21 cellular contexts compared by ENCODE assay signal in genomic region chr17:12567077-12568053, GRCh38.
DNase-seq lines count a peak whose midpoint lies in the region; ATAC-seq, FAIRE-seq and TF ChIP-seq lines count a peak whose summit lies in the region.
"Had no signal": no experiment of that assay in that cellular context is flagged by ENCODE, and none has a peak within 500 bp of the region (broad histone marks: within the 10 kb centered on the region; RNA-seq: fewer than 3 reads in every experiment).

No MANE protein-coding gene starts in this region.

- H3K14ac ChIP-seq in H1 (ENCODE audit: insufficient read length) = no peak overlapping the region

- CTCF ChIA-PET in H1 (lab: Charles Lee; ENCODE audit: partially characterized antibody) = interaction anchor here (1.1 to 1.8 kb wide), 6 partner anchors 10 to 386 kb away, joined by 3 to 10 read pairs (median 5); no protein-coding TSS in a partner anchor
- CTCF ChIA-PET in Caco-2 (lab: Charles Lee) = no interaction called here

- H3K9me3 Mint-ChIP-seq in osteocyte (ENCODE audit: unreplicated experiment) (peaks cover 4% of the 10 kb centered on the region), Caco-2 (ENCODE audit: unreplicated experiment) (no peaks in the 10 kb centered on the region)

- H3K9ac ChIP-seq in H1 (replicated peaks in 1 of 4; ENCODE audit: extremely low read depth in 1 of 4, low read depth in 3 of 4, low read length in 3 of 4) (no peak overlapping the region), MM.1S (ENCODE audit: low read length) (no peak overlapping the region)

- 0 out of 2 replicates have a peak overlapping the region, but pooled peaks have one; percentile 99 for H2AFZ ChIP-seq in H1 (ENCODE audit: low read length)
- no peak overlapping the region for H2AFZ ChIP-seq in MM.1S (ENCODE audit: low read length)

- H3K36me3 Mint-ChIP-seq in osteocyte (ENCODE audit: unreplicated experiment) (peaks cover 4% of the 10 kb centered on the region), Caco-2 (ENCODE audit: insufficient read depth, unreplicated experiment) (no peaks in the 10 kb centered on the region)

- H2BK15ac ChIP-seq in H1 (ENCODE audit: low read length) = no peak overlapping the region

- no peak overlapping the region for H4K5ac ChIP-seq in H1 (ENCODE audit: insufficient read length, low read depth, low read length)

- H4K8ac ChIP-seq in H1 (ENCODE audit: extremely low read depth, insufficient read depth, low read length) = no peak overlapping the region

- H4K91ac ChIP-seq in H1 (replicated peaks; ENCODE audit: insufficient read length, low read length) = no peak overlapping the region

- TF ChIP-seq RAD21 in H1 (IDR thresholded peaks at IDR 0.05 in 1 of 2, conservative IDR thresholded peaks at IDR 0.05 in 1 of 2; ENCODE audit: low read depth in 2 of 2, low read length in 2 of 2) = no peak

- H3K27ac Mint-ChIP-seq in osteocyte (ENCODE audit: unreplicated experiment) (peak overlapping the region; percentile 81), Caco-2 (ENCODE audit: unreplicated experiment) (no peak overlapping the region)

- no peaks in the 10 kb centered on the region for H3K9me2 ChIP-seq in MM.1S (replicated peaks; ENCODE audit: insufficient read depth, low read length)

- no peak overlapping the region for H2BK12ac ChIP-seq in H1 (ENCODE audit: low read depth, low read length)

- no peak overlapping the region for H2BK120ac ChIP-seq in H1 (replicated peaks; ENCODE audit: low read depth, low read length)

- peaks cover 0 to 7% (median 5%) of the 10 kb centered on the region in 4 experiments; a peak in 4 of 7 replicates for H3K4me1 ChIP-seq in H1 (replicated peaks in 1 of 4; ENCODE audit: control insufficient read depth in 3 of 4, insufficient read depth in 4 of 4, low read length in 3 of 4)
- H3K4me1 ChIP-seq in Caco-2 = no peaks in the 10 kb centered on the region
- H3K4me1 ChIP-seq in MM.1S (ENCODE audit: low read length) = no peaks in the 10 kb centered on the region
- H3K4me1 ChIP-seq: HAP-1, Peyer's patch had no signal

- no peak overlapping the region for H3K23ac ChIP-seq in H1 (ENCODE audit: insufficient read length)

- H3K27me3 ChIP-seq in H1 (replicated peaks in 1 of 4; ENCODE audit: control insufficient read depth in 3 of 4, extremely low read depth in 1 of 4, insufficient read depth in 3 of 4, low read length in 3 of 4) = no peaks in the 10 kb centered on the region
- H3K27me3 ChIP-seq in Caco-2 (replicated peaks; ENCODE audit: control insufficient read depth, insufficient read depth, low read length) = no peaks in the 10 kb centered on the region
- no peaks in the 10 kb centered on the region for H3K27me3 ChIP-seq in MM.1S (replicated peaks; ENCODE audit: insufficient read depth, low read length)
- H3K27me3 ChIP-seq: Peyer's patch had no signal

- 90% methylated on average over 10 of the region's 10 CpGs; no CpG with 5 or more reads in 1 of the 2 experiments for WGBS in H1 (ENCODE audit: extremely low coverage in 1 of 2, insufficient coverage in 1 of 2, insufficient read length in 1 of 2, insufficient replicate concordance in 2 of 2, low coverage in 1 of 2, low lambda C conversion rate in 2 of 2, missing lambda C conversion rate in 1 of 2), 2 experiments

- no peak for FAIRE-seq in H1 (lab: Jason Lieb, UNC)
- FAIRE-seq: G401.6 had no signal

- POLR2A ChIA-PET in H1 (lab: Charles Lee; ENCODE audit: partially characterized antibody) (no interaction called here), Caco-2 (lab: Charles Lee) (no interaction called here)

- no peak overlapping the region for H2AK5ac ChIP-seq in H1 (ENCODE audit: low read depth, low read length)

- no peak overlapping the region for H3K4me3 Mint-ChIP-seq in osteocyte (ENCODE audit: unreplicated experiment)
- H3K4me3 Mint-ChIP-seq in Caco-2 (ENCODE audit: unreplicated experiment) = no peak overlapping the region

- no peaks in the 10 kb centered on the region; the same call in 1 of the 2 replicates for H3K23me2 ChIP-seq in H1 (ENCODE audit: low read depth, low read length)

- no peaks in the 10 kb centered on the region for H4K20me1 ChIP-seq in H1 (replicated peaks in 1 of 2; ENCODE audit: control insufficient read depth in 1 of 2, insufficient read depth in 2 of 2, low read length in 2 of 2)
- no peaks in the 10 kb centered on the region for H4K20me1 ChIP-seq in MM.1S (ENCODE audit: insufficient read depth, low read length)

- H3K36me3 ChIP-seq in H1 (ENCODE audit: control insufficient read depth in 2 of 4, insufficient read depth in 4 of 4, low read length in 3 of 4) = no peaks in the 10 kb centered on the region
- no peaks in the 10 kb centered on the region for H3K36me3 ChIP-seq in Caco-2 (ENCODE audit: control insufficient read depth, insufficient read depth, low read length)
- no peaks in the 10 kb centered on the region for H3K36me3 ChIP-seq in MM.1S (replicated peaks; ENCODE audit: insufficient read depth, low read length)
- H3K36me3 ChIP-seq: HAP-1, Peyer's patch had no signal

- H3K56ac ChIP-seq in H1 (replicated peaks; ENCODE audit: insufficient read length, low read depth, low read length) = no peak overlapping the region

- TF ChIP-seq POLR2A in H1 (IDR thresholded peaks at IDR 0.05; ENCODE audit: control extremely low read depth in 1 of 2, low read depth in 2 of 2, low read length in 2 of 2) = no peak

- H3K27me3 Mint-ChIP-seq in osteocyte (ENCODE audit: unreplicated experiment) = no peaks in the 10 kb centered on the region
- H3K27me3 Mint-ChIP-seq in Caco-2 (ENCODE audit: insufficient read depth, unreplicated experiment) = no peaks in the 10 kb centered on the region

- H2BK20ac ChIP-seq in H1 (ENCODE audit: low read length) = no peak overlapping the region

- H3K4ac ChIP-seq in H1 (replicated peaks; ENCODE audit: insufficient read length, low read depth, low read length) = no peak overlapping the region

- no peak overlapping the region for H3K27ac ChIP-seq in H1 (ENCODE audit: low read depth, low read length)
- H3K27ac ChIP-seq in MM.1S (ENCODE audit: low read length) = no peak overlapping the region
- H3K27ac ChIP-seq: 22Rv1, C4-2B, Peyer's patch had no signal

- H3K9me3 ChIP-seq in H1 (ENCODE audit: insufficient read depth in 2 of 2, low read depth in 1 of 2, low read length in 1 of 2) (no peaks in the 10 kb centered on the region), Caco-2 (no peaks in the 10 kb centered on the region), MM.1S (replicated peaks; ENCODE audit: insufficient read depth, low read length) (no peaks in the 10 kb centered on the region)
- H3K9me3 ChIP-seq: Peyer's patch had no signal

- intact Hi-C loops in Caco-2 (cut with micrococcal nuclease; ENCODE audit: unreplicated experiment) = no loop called here

- peak; percentile 56 for DNase-seq in DMS 273 (lab: John Stamatoyannopoulos, UW; ENCODE audit: unreplicated experiment)
- DNase-seq in DMS 273 treated with DMSO at 0.1 percent for 48 hours (lab: John Stamatoyannopoulos, UW) = no peak
- DNase-seq in NCI-H82 (lab: John Stamatoyannopoulos, UW) = peak; percentile 72
- DNase-seq in H1 (ENCODE audit: low read depth in 1 of 2, low spot score in 2 of 2) = no peak
- DNase-seq in osteocyte (ENCODE audit: extremely low spot score, unreplicated experiment) = no peak
- no peak for DNase-seq in Caco-2
- DNase-seq in MM.1S = no peak
- DNase-seq: AML-193; DND-41; NCI-H1092 treated with DMSO at 0.1 percent for 48 hours; NCI-H146; NCI-H2029 treated with DMSO at 0.1 percent for 48 hours; NCI-H446 treated with DMSO at 0.1 percent for 48 hours; NCI-H69; NK-92 treated with Interleukin-12 subunit alpha and Interleukin-12 subunit beta, amount 100 ng/mL, for 24 hours; Peyer's patch had no signal

- no peaks in the 10 kb centered on the region for H3K79me1 ChIP-seq in H1 (ENCODE audit: low read depth, low read length)

- no peaks in the 10 kb centered on the region for H3K79me2 ChIP-seq in H1 (ENCODE audit: control insufficient read depth in 1 of 2, insufficient read depth in 2 of 2, low read length in 2 of 2)
- H3K79me2 ChIP-seq in MM.1S (ENCODE audit: low read length) = no peaks in the 10 kb centered on the region

- TF ChIP-seq CTCF in H1 (IDR thresholded peaks at IDR 0.05; ENCODE audit: control extremely low read depth in 1 of 3, insufficient read depth in 1 of 3, low read depth in 1 of 3, low read length in 3 of 3) (no peak), osteocyte (IDR thresholded peaks at IDR 0.05) (no peak), Caco-2 (IDR thresholded peaks at IDR 0.05; ENCODE audit: insufficient read depth in 1 of 2, low read depth in 1 of 2, low read length in 1 of 2, severe bottlenecking in 1 of 2, unreplicated experiment in 1 of 2) (no peak), MM.1S (IDR thresholded peaks at IDR 0.05; ENCODE audit: low read length) (no peak)

- ATAC-seq in esophagus mucosa = no peak

- H2BK5ac ChIP-seq in H1 (ENCODE audit: low read depth, low read length) = no peak overlapping the region

- TF ChIP-seq EP300 in H1 (IDR thresholded peaks at IDR 0.05; ENCODE audit: borderline replicate concordance in 1 of 2, low read depth in 2 of 2, low read length in 2 of 2) = no peak

- H3K18ac ChIP-seq in H1 (ENCODE audit: extremely low read depth, low read length) = no peak overlapping the region

- no peak overlapping the region for H3K4me2 ChIP-seq in H1 (ENCODE audit: insufficient read depth in 1 of 2, low read depth in 2 of 2, low read length in 2 of 2)
- no peak overlapping the region for H3K4me2 ChIP-seq in MM.1S (ENCODE audit: low read depth, low read length)

- H3K4me1 Mint-ChIP-seq in osteocyte (ENCODE audit: unreplicated experiment) = peaks cover 35% of the 10 kb centered on the region
- H3K4me1 Mint-ChIP-seq in Caco-2 (ENCODE audit: low read depth, unreplicated experiment) = no peaks in the 10 kb centered on the region

- no peaks in the 10 kb centered on the region for H3F3A ChIP-seq in MM.1S (ENCODE audit: insufficient read depth, low read length)

- H3K4me3 ChIP-seq in H1 (ENCODE audit: extremely low read depth in 1 of 4, insufficient read depth in 2 of 4, low read depth in 3 of 4, low read length in 4 of 4) = no peak overlapping the region
- no peak overlapping the region for H3K4me3 ChIP-seq in Caco-2 (ENCODE audit: low read depth, low read length)
- H3K4me3 ChIP-seq in MM.1S (ENCODE audit: low read length) = no peak overlapping the region
- H3K4me3 ChIP-seq: HAP-1, Peyer's patch had no signal

- no TSS peak for BruUV-seq in Caco-2 (replicated peaks; lab: Mats Ljungman, UMichigan)

TF ChIP-seq in H1, 55 proteins besides CTCF, POLR2A, EP300 and RAD21:
- TF ChIP-seq CBX8 (IDR thresholded peaks at IDR 0.05; ENCODE audit: borderline replicate concordance, low read depth, low read length) (no peak), YY1 (IDR thresholded peaks at IDR 0.05; ENCODE audit: low read depth, low read length) (no peak), NANOG (IDR thresholded peaks at IDR 0.05; ENCODE audit: insufficient read depth, low read depth, low read length, poor library complexity, severe bottlenecking) (no peak)

Comparison
In these comparisons a context has a peak if more than half of its experiments do, and no peak if none do; other contexts are left out.
1. DNase-seq: peak in DMS 273 (single experiment) and NCI-H82 (single experiment); none in DMS 273 treated with DMSO at 0.1 percent for 48 hours (single experiment), H1 (0 of 2), osteocyte (single experiment), Caco-2 (0 of 2) and MM.1S (single experiment).